8 cellular contexts compared by ENCODE assay signal in genomic region chr15:64162869-64163661, GRCh38. TPM values are rescaled to one million over a fixed set of nuclear protein-coding genes. Genes with fewer than 3 reads are reported as not detected.
A peak's percentile ranks its signal among the peaks of the same experiment; 100 is the strongest.
DNase-seq lines count a peak whose midpoint lies in the region; ATAC-seq and TF ChIP-seq lines count a peak whose summit lies in the region.

Gene PPIB (minus strand): TSS chr15:64163022. CDS start chr15:64162986, 36 bp downstream.

- peak; percentile 65 for TF ChIP-seq CTCF in endodermal cell (conservative IDR thresholded peaks at IDR 0.05)
- no peak for TF ChIP-seq CTCF in mesothelial cell of epicardium (IDR thresholded peaks at IDR 0.05; ENCODE audit: unreplicated experiment)

- peaks cover 29% of the 10 kb centered on the region for H3K36me3 Mint-ChIP-seq in endodermal cell (ENCODE audit: low read depth)
- peaks cover 16% of the 10 kb centered on the region for H3K36me3 Mint-ChIP-seq in mesothelial cell of epicardium

- DNase-seq in D341Med (ENCODE audit: low spot score) (peak; percentile 97), NT2/D1 (ENCODE audit: low read depth, low spot score) (peak; percentile 98), endodermal cell (peak; percentile 99), mesothelial cell of epicardium (ENCODE audit: low spot score in 2 of 2, unreplicated experiment in 2 of 2) (peak; percentile 92 to 94)
- DNase-seq in activated CD8-positive, alpha-beta memory T cell treated with anti-CD3 and anti-CD28 coated beads, Interleukin-2, amount 50 U/mL, for 1 hour (ENCODE audit: extremely low read depth): peak; percentile 81
- peak; percentile 97 to 98 for DNase-seq in stimulated activated CD8-positive, alpha-beta memory T cell treated with anti-CD3 and anti-CD28 coated beads, Interleukin-15, amount 100 ng/mL, for 48 hours (ENCODE audit: low read depth in 2 of 2)

- H3K36me3 ChIP-seq in HUES48 (ENCODE audit: control insufficient read depth, insufficient read depth, low read length) (peaks cover 29% of the 10 kb centered on the region), NT2/D1 (ENCODE audit: insufficient read depth, insufficient read length, low read length) (peaks cover 38% of the 10 kb centered on the region), endodermal cell (ENCODE audit: control insufficient read depth, insufficient read depth, low read length) (peaks cover 24% of the 10 kb centered on the region)

- peak within 1 kb of the TSS; percentile 86 for H3K9ac ChIP-seq in HUES48 (ENCODE audit: low read depth, low read length)
- H3K9ac ChIP-seq in NT2/D1 (ENCODE audit: insufficient read length, low read depth): peak within 1 kb of the TSS; percentile 96
- H3K9ac ChIP-seq in endodermal cell (ENCODE audit: extremely low read depth, low read length, poor library complexity, severe bottlenecking): peak within 1 kb of the TSS; percentile 77

- H3K4me1 ChIP-seq in HUES48 (ENCODE audit: control insufficient read depth, insufficient read depth, low read length): peaks cover 16% of the 10 kb centered on the region
- H3K4me1 ChIP-seq in NT2/D1 (ENCODE audit: insufficient read depth, insufficient read length): peaks cover 7% of the 10 kb centered on the region
- peaks cover 13% of the 10 kb centered on the region for H3K4me1 ChIP-seq in endodermal cell (ENCODE audit: control insufficient read depth, insufficient read depth, low read length)

- H3K9me3 ChIP-seq in HUES48 (ENCODE audit: control insufficient read depth, insufficient read depth, low read length): no peaks in the 10 kb centered on the region
- H3K9me3 ChIP-seq in NT2/D1 (ENCODE audit: insufficient read depth, low read length): no peaks in the 10 kb centered on the region
- no peaks in the 10 kb centered on the region for H3K9me3 ChIP-seq in endodermal cell (ENCODE audit: control insufficient read depth, low read length)

- H3K27me3 Mint-ChIP-seq in endodermal cell (ENCODE audit: insufficient read depth) (no peaks in the 10 kb centered on the region), mesothelial cell of epicardium (ENCODE audit: low read depth) (no peaks in the 10 kb centered on the region)

- ATAC-seq in GM21390 (IDR thresholded peaks at IDR 0.05; ENCODE audit: unreplicated experiment): peak; percentile 88

- WGBS in endodermal cell (ENCODE audit: insufficient coverage in 1 of 2, insufficient read length in 1 of 2), 2 experiments: 1 to 2% methylated on average over 18 to 69 of the region's 69 CpGs

- H3K4me3 Mint-ChIP-seq in endodermal cell (peak within 1 kb of the TSS; percentile 83), mesothelial cell of epicardium (peak within 1 kb of the TSS; percentile 88)

- H3K9me3 Mint-ChIP-seq in endodermal cell: no peaks in the 10 kb centered on the region
- H3K9me3 Mint-ChIP-seq in mesothelial cell of epicardium: no peaks in the 10 kb centered on the region

- H3K4me3 ChIP-seq in HUES48 (ENCODE audit: low read depth, low read length) (peak within 1 kb of the TSS; percentile 89), NT2/D1 (ENCODE audit: insufficient read length, low read depth) (peak within 1 kb of the TSS; percentile 93), endodermal cell (ENCODE audit: low read length) (peak within 1 kb of the TSS; percentile 92)

- H3K27ac Mint-ChIP-seq in endodermal cell: peak within 1 kb of the TSS; percentile 94
- H3K27ac Mint-ChIP-seq in mesothelial cell of epicardium: peak within 1 kb of the TSS; percentile 93

- H3K27ac ChIP-seq in HUES48 (ENCODE audit: low read depth, low read length) (peak within 1 kb of the TSS; percentile 86), endodermal cell (ENCODE audit: low read depth, low read length) (peak within 1 kb of the TSS; percentile 82)

- H3K4me1 Mint-ChIP-seq in endodermal cell (peaks cover 50% of the 10 kb centered on the region), mesothelial cell of epicardium (peaks cover 29% of the 10 kb centered on the region)

- H3K27me3 ChIP-seq in HUES48 (ENCODE audit: control insufficient read depth, insufficient read depth, low read length): no peaks in the 10 kb centered on the region
- H3K27me3 ChIP-seq in NT2/D1 (ENCODE audit: insufficient read depth, insufficient read length): no peaks in the 10 kb centered on the region
- no peaks in the 10 kb centered on the region for H3K27me3 ChIP-seq in endodermal cell (ENCODE audit: control insufficient read depth, insufficient read depth, low read length, poor library complexity, severe bottlenecking)

RNA-seq across cellular contexts. Expression of gene PPIB, which starts in this region (rescaled TPM):
- total RNA-seq in endodermal cell (100 to 1,000 TPM; 551 to 652 TPM), mesothelial cell of epicardium (422 to 430 TPM (median 425 TPM) in 3 replicates)
- 347 TPM for polyA plus RNA-seq in endodermal cell (2013, experiment 1 of 2)
- 348 TPM for polyA plus RNA-seq in endodermal cell (2013, experiment 2 of 2)

Comparison
In these comparisons a context has a peak if more than half of its experiments do, and no peak if none do; other contexts are left out.
1. Peak in every context shown above with its lines: DNase-seq, ATAC-seq, H3K4me3 ChIP-seq and H3K27ac ChIP-seq.